Comparison of ENCODE assay signal across 25 cellular contexts in the genomic region with DNA sequence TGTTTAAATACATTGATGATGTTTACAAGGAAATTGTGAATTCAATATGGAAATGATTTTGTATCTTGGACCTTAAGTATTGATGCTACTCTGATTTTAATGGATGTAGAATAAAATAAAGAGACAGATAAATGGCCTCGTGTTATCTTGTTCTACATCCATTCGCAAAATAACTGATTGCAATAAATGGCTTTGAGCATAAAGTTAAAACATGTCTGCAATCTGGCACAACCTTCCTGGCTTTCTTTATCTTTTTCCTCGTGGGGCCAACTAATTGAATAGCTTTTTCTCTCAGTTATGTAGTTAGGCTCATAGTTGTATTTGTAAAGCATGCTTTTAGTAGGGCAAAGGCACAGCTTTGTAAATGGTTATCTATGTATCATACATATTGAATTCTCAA.
"Had no signal": no experiment of that assay in that cellular context is flagged by ENCODE, and none has a peak within 500 bp of the region (broad histone marks: within the 10 kb centered on the region; RNA-seq: fewer than 3 reads in every experiment).

No MANE protein-coding gene starts in this region.

- H3K9me3 ChIP-seq: colonic mucosa, esophagus muscularis mucosa, esophagus squamous epithelium, gastrocnemius medialis, gastroesophageal sphincter, heart left ventricle had no signal

- H3K27ac ChIP-seq: colonic mucosa, coronary artery, dorsolateral prefrontal cortex, epithelial cell of prostate, esophagus muscularis mucosa, esophagus squamous epithelium, foreskin keratinocyte, gastrocnemius medialis, gastroesophageal sphincter, heart left ventricle, heart right ventricle, hepatocyte had no signal

- ATAC-seq: effector memory CD8-positive, alpha-beta T cell; esophagus mucosa; foreskin keratinocyte; gastrocnemius medialis; gastroesophageal sphincter; heart left ventricle; heart right ventricle had no signal

- H2AFZ ChIP-seq: hepatocyte had no signal

- H3K4me1 ChIP-seq: colonic mucosa, esophagus muscularis mucosa, esophagus squamous epithelium, foreskin keratinocyte, gastrocnemius medialis, gastroesophageal sphincter, heart left ventricle, heart right ventricle had no signal

- H3K79me2 ChIP-seq: hepatocyte had no signal

- H3K4me2 ChIP-seq: hepatocyte had no signal

- H3K36me3 ChIP-seq: colonic mucosa, esophagus muscularis mucosa, esophagus squamous epithelium, gastrocnemius medialis, gastroesophageal sphincter, heart left ventricle, heart right ventricle had no signal

- H3K4me3 ChIP-seq: colonic mucosa, coronary artery, dorsolateral prefrontal cortex, esophagus muscularis mucosa, esophagus squamous epithelium, gastrocnemius medialis, gastroesophageal sphincter, heart left ventricle, heart right ventricle, hepatocyte had no signal

- DNase-seq: colonic mucosa; cortex of kidney; dermis blood vessel endothelial cell; dorsolateral prefrontal cortex; effector CD4-positive, alpha-beta T cell; effector CD8-positive, alpha-beta T cell; effector memory CD4-positive, alpha-beta T cell; effector memory CD8-positive, alpha-beta T cell; endodermal cell; erythroblast; esophagus squamous epithelium; foreskin fibroblast; foreskin keratinocyte; foreskin melanocyte; gastrocnemius medialis; glutamatergic neuron; head of caudate nucleus; heart left ventricle; heart right ventricle had no signal

- H3K27me3 ChIP-seq: colonic mucosa, dorsolateral prefrontal cortex, esophagus muscularis mucosa, esophagus squamous epithelium, foreskin keratinocyte, gastrocnemius medialis, gastroesophageal sphincter, heart left ventricle, heart right ventricle, hepatocyte had no signal
